ENCODE assay signal across 25 cellular contexts in genomic region chr13:59424661-59425060, GRCh38.
DNase-seq lines count a peak whose midpoint lies in the region; ATAC-seq, FAIRE-seq and TF ChIP-seq lines count a peak whose summit lies in the region.
"Had no signal": no experiment of that assay in that cellular context is flagged by ENCODE, and none has a peak within 500 bp of the region (broad histone marks: within the 10 kb centered on the region; RNA-seq: fewer than 3 reads in every experiment).

No MANE protein-coding gene starts in this region.

- no peak overlapping the region for H3K27ac ChIP-seq in uterus
- H3K27ac ChIP-seq: A549, ovary, right atrium auricular region, upper lobe of left lung had no signal

- H3K4me3 ChIP-seq in bronchial epithelial cell (ENCODE audit: low read depth, low read length) (no peak overlapping the region), uterus (no peak overlapping the region)
- H3K4me3 ChIP-seq: A549, ovary, right atrium auricular region, upper lobe of left lung had no signal

- peak; percentile 22 for DNase-seq in AG20443 (ENCODE audit: low spot score)
- peak; percentile 33 for DNase-seq in RKO (ENCODE audit: low spot score)
- DNase-seq in bronchial epithelial cell (ENCODE audit: low read depth), result peak; percentile 15
- peak; percentile 55 for DNase-seq in kidney tubule cell (ENCODE audit: low spot score)
- DNase-seq in frontal cortex (ENCODE audit: low spot score in 2 of 2), result no peak
- DNase-seq in inferior parietal cortex (ENCODE audit: extremely low spot score), result no peak
- DNase-seq in uterus, result no peak
- DNase-seq: activated B cell treated with CpG ODN at 0.5 μM for 24 hours; activated CD4-positive, alpha-beta T cell treated with anti-CD3 and anti-CD28 coated beads, Interleukin-2, amount 50 U/mL, for 4 hours; activated CD8-positive, alpha-beta memory T cell treated with anti-CD3 and anti-CD28 coated beads, Interleukin-2, amount 50 U/mL, for 48 hours; amygdala; C1 segment of cervical spinal cord; effector CD4-positive, alpha-beta T cell; erythroblast; left cardiac atrium; naive B cell; NCI-H2081; NCI-H510A; ovary; RPMI8226; stimulated activated CD8-positive, alpha-beta memory T cell treated with anti-CD3 and anti-CD28 coated beads, Interleukin-4, amount 100 ng/mL, for 48 hours; upper lobe of left lung had no signal

- TF ChIP-seq POLR2A in uterus (IDR thresholded peaks at IDR 0.05), result no peak

- no peak for ATAC-seq in GM18870 (IDR thresholded peaks at IDR 0.05; ENCODE audit: unreplicated experiment)
- ATAC-seq: A549, left cardiac atrium had no signal

- no peaks in the 10 kb centered on the region for H3K4me1 ChIP-seq in uterus
- H3K4me1 ChIP-seq: A549, right atrium auricular region, upper lobe of left lung had no signal

- no peaks in the 10 kb centered on the region for H3K9me3 ChIP-seq in uterus
- H3K9me3 ChIP-seq: A549, ovary, upper lobe of left lung had no signal

- TF ChIP-seq CTCF in bronchial epithelial cell (IDR thresholded peaks at IDR 0.05; ENCODE audit: insufficient read depth, low read length, severe bottlenecking) (no peak), uterus (IDR thresholded peaks at IDR 0.05) (no peak)

- no peaks in the 10 kb centered on the region for H3K27me3 ChIP-seq in bronchial epithelial cell (ENCODE audit: control insufficient read depth, insufficient read depth, low read length)
- H3K27me3 ChIP-seq in uterus, result no peaks in the 10 kb centered on the region
- H3K27me3 ChIP-seq: ovary, right atrium auricular region, upper lobe of left lung had no signal

- no peaks in the 10 kb centered on the region for H3K36me3 ChIP-seq in bronchial epithelial cell (ENCODE audit: control insufficient read depth, insufficient read depth, low read length)
- no peaks in the 10 kb centered on the region for H3K36me3 ChIP-seq in uterus
- H3K36me3 ChIP-seq: ovary, right atrium auricular region, upper lobe of left lung had no signal

- intact Hi-C loops in uterus (cut with DNase I; ENCODE audit: low total_unique reads), result no loop called here

- no peak for FAIRE-seq in bronchial epithelial cell (lab: Jason Lieb, UNC)
- FAIRE-seq in frontal cortex (lab: Jason Lieb, UNC), result no peak
- FAIRE-seq: A549 had no signal

Comparison
In these comparisons a context has a peak if more than half of its experiments do, and no peak if none do; other contexts are left out.
1. DNase-seq: peak in AG20443 (single experiment), RKO (single experiment), bronchial epithelial cell (single experiment) and kidney tubule cell (single experiment); none in frontal cortex (0 of 2), inferior parietal cortex (single experiment) and uterus (0 of 2).